22 cellular contexts compared by ENCODE assay signal in genomic region chr10:122445469-122445868, GRCh38. TPM values are rescaled to one million over a fixed set of nuclear protein-coding genes. Genes with fewer than 3 reads are reported as not detected.
A peak's percentile ranks its signal among the peaks of the same experiment; 100 is the strongest.
DNase-seq lines count a peak whose midpoint lies in the region; ATAC-seq, FAIRE-seq and TF ChIP-seq lines count a peak whose summit lies in the region.
"Had no signal": no experiment of that assay in that cellular context is flagged by ENCODE, and none has a peak within 500 bp of the region (broad histone marks: within the 10 kb centered on the region; RNA-seq: fewer than 3 reads in every experiment).

No MANE protein-coding gene starts in this region.

- peaks cover 0 to 10% (median 7%) of the 10 kb centered on the region in 10 experiments; a peak in 15 of 20 replicates for H3K4me1 ChIP-seq in BLaER1 treated with 17β-estradiol and CSF1 and Interleukin-3, amounts not matched to agents 10 nM and 100 nM
- peaks cover 13% of the 10 kb centered on the region for H3K4me1 ChIP-seq in osteoblast (ENCODE audit: insufficient read depth, low read length)

- peak; percentile 88 for FAIRE-seq in RCC 7860 (lab: Jason Lieb, UNC)
- FAIRE-seq: G401.6, GM12891 had no signal

- no peaks in the 10 kb centered on the region for H3K27me3 ChIP-seq in BLaER1 treated with 17β-estradiol and CSF1 and Interleukin-3, amounts not matched to agents 10 nM and 100 nM
- no peaks in the 10 kb centered on the region for H3K27me3 ChIP-seq in osteoblast (ENCODE audit: insufficient read depth, low read length)

- ATAC-seq in GM19023 (IDR thresholded peaks at IDR 0.05; ENCODE audit: unreplicated experiment) = no peak
- ATAC-seq: HCT116 had no signal

- no peaks in the 10 kb centered on the region for H3K79me2 ChIP-seq in osteoblast (ENCODE audit: insufficient read depth, low read length)

- peak overlapping the region in 6 of 11 experiments; percentile 11 to 62 (median 36); a peak in 5 of 22 replicates for H3K4me2 ChIP-seq in BLaER1 treated with 17β-estradiol and CSF1 and Interleukin-3, amounts not matched to agents 10 nM and 100 nM
- H3K4me2 ChIP-seq in osteoblast (ENCODE audit: insufficient read depth, low read length) = no peak overlapping the region

- H3K27ac ChIP-seq in BLaER1 treated with 17β-estradiol and CSF1 and Interleukin-3, amounts not matched to agents 10 nM and 100 nM = no peak overlapping the region
- no peak overlapping the region for H3K27ac ChIP-seq in osteoblast (ENCODE audit: low read depth, low read length)
- H3K27ac ChIP-seq: HL-60 had no signal

- H3K4me3 ChIP-seq in BLaER1 treated with 17β-estradiol and CSF1 and Interleukin-3, amounts not matched to agents 10 nM and 100 nM = no peak overlapping the region
- H3K4me3 ChIP-seq in osteoblast (ENCODE audit: insufficient read depth, low read length) = no peak overlapping the region

- no peaks in the 10 kb centered on the region for H3K27me3 Mint-ChIP-seq in chondrocyte (ENCODE audit: low read depth)

- TF ChIP-seq CTCF in chondrocyte (IDR thresholded peaks at IDR 0.05) = no peak
- TF ChIP-seq CTCF in osteoblast (IDR thresholded peaks at IDR 0.05; ENCODE audit: extremely low read depth, low read depth, low read length) = no peak

- DNase-seq in RCC 7860 (ENCODE audit: low spot score) (peak; percentile 39), chondrocyte (ENCODE audit: low spot score) (no peak), osteoblast (ENCODE audit: insufficient read length, low spot score, missing footprints) (peak; percentile 65), NCI-H1694 treated with DMSO at 0.1 percent for 48 hours (lab: John Stamatoyannopoulos, UW) (no peak), NCI-H2081 (lab: John Stamatoyannopoulos, UW) (no peak), NCI-H2029 treated with DMSO at 0.1 percent for 48 hours (lab: John Stamatoyannopoulos, UW) (no peak)
- DNase-seq: 8988T; C1 segment of cervical spinal cord; CD4-positive, CD25-positive, alpha-beta regulatory T cell; CD8-positive, alpha-beta memory T cell; COR-L47; GOT3; H7; HFFc6 had no signal

- peaks cover 44% of the 10 kb centered on the region for H3K4me1 Mint-ChIP-seq in chondrocyte (ENCODE audit: low read depth)
- H3K4me1 Mint-ChIP-seq: CD4-positive, CD25-positive, alpha-beta regulatory T cell; CD8-positive, alpha-beta memory T cell had no signal

- no peak overlapping the region for H3K9ac ChIP-seq in BLaER1 treated with 17β-estradiol and CSF1 and Interleukin-3, amounts not matched to agents 10 nM and 100 nM

- no peaks in the 10 kb centered on the region for H4K20me1 ChIP-seq in BLaER1 treated with 17β-estradiol and CSF1 and Interleukin-3, amounts not matched to agents 10 nM and 100 nM
- H4K20me1 ChIP-seq in osteoblast (ENCODE audit: insufficient read depth, low read length) = no peaks in the 10 kb centered on the region

- H3K36me3 Mint-ChIP-seq in chondrocyte (ENCODE audit: low read depth) = no peaks in the 10 kb centered on the region
- H3K36me3 Mint-ChIP-seq: CD8-positive, alpha-beta memory T cell had no signal

- H3K9me3 Mint-ChIP-seq in chondrocyte (ENCODE audit: low read depth) = peaks cover 8% of the 10 kb centered on the region
- H3K9me3 Mint-ChIP-seq: HFFc6 had no signal

- H2AFZ ChIP-seq in osteoblast (ENCODE audit: low read length) = peak overlapping the region; percentile 67

- H3K9me3 ChIP-seq in BLaER1 treated with 17β-estradiol and CSF1 and Interleukin-3, amounts not matched to agents 10 nM and 100 nM (replicated peaks in 1 of 11) = peaks cover 0 to 5% (median under 1%) of the 10 kb centered on the region in 11 experiments; a peak in 10 of 22 replicates
- H3K9me3 ChIP-seq in osteoblast (ENCODE audit: low read depth, low read length) = no peaks in the 10 kb centered on the region

- no peaks in the 10 kb centered on the region for H3K36me3 ChIP-seq in BLaER1 treated with 17β-estradiol and CSF1 and Interleukin-3, amounts not matched to agents 10 nM and 100 nM
- no peaks in the 10 kb centered on the region for H3K36me3 ChIP-seq in osteoblast (ENCODE audit: insufficient read depth, low read length)

- no peak overlapping the region for H3K4me3 Mint-ChIP-seq in chondrocyte (ENCODE audit: unreplicated experiment)
- H3K4me3 Mint-ChIP-seq: CD4-positive, CD25-positive, alpha-beta regulatory T cell; CD8-positive, alpha-beta memory T cell; HFFc6 had no signal

- H3K27ac Mint-ChIP-seq in chondrocyte (ENCODE audit: unreplicated experiment) = peak overlapping the region; percentile 37
- H3K27ac Mint-ChIP-seq: HFFc6 had no signal

RNA-seq across cellular contexts. Expression of gene ARMS2, which starts 9.0 kb away (rescaled TPM):
- total RNA-seq in chondrocyte (0.62 to 1.1 TPM in 2 of 3 replicates, not detected in the other), osteoblast (not detected in 2 replicates)
- total RNA-seq: A673; CD4-positive, CD25-positive, alpha-beta regulatory T cell; CD8-positive, alpha-beta memory T cell; H7; HFFc6; HT1080 had no signal

RNA-seq across cellular contexts. Expression of gene HTRA1, which starts 15.9 kb away (rescaled TPM):
- total RNA-seq in chondrocyte (1,260 to 1,504 TPM (median 1,485 TPM) in 3 replicates), osteoblast (392 and 413 TPM in 2 replicates)
- total RNA-seq: CD4-positive, CD25-positive, alpha-beta regulatory T cell had no signal

Comparison
In these comparisons a context has a peak if more than half of its experiments do, and no peak if none do; other contexts are left out.
1. DNase-seq: peak in RCC 7860 (single experiment) and osteoblast (single experiment); none in chondrocyte (single experiment), NCI-H1694 treated with DMSO at 0.1 percent for 48 hours (single experiment), NCI-H2081 (0 of 2) and NCI-H2029 treated with DMSO at 0.1 percent for 48 hours (single experiment).